In genomic region chr16:88747588-88748301, GRCh38 we compare ENCODE assay signal across 7 cellular contexts. TPM values are rescaled to one million over a fixed set of nuclear protein-coding genes. Genes with fewer than 3 reads are reported as not detected.
DNase-seq lines count a peak whose midpoint lies in the region; ATAC-seq and TF ChIP-seq lines count a peak whose summit lies in the region.

No MANE protein-coding gene starts in this region.

- 0 out of 2 replicates have a peak, but pooled peaks cover 3% of the 10 kb centered on the region for H4K20me1 ChIP-seq in MM.1S (ENCODE audit: insufficient read depth, low read length)

- H3K4me3 ChIP-seq in GM12865 (ENCODE audit: low read depth, low read length), result no peak overlapping the region
- no peak overlapping the region for H3K4me3 ChIP-seq in MM.1S (ENCODE audit: low read length)
- H3K4me3 ChIP-seq in WI38 (ENCODE audit: low read depth, low read length), result no peak overlapping the region
- H3K4me3 ChIP-seq in kidney epithelial cell (ENCODE audit: low read depth, low read length), result no peak overlapping the region

- H3K9ac ChIP-seq in MM.1S (ENCODE audit: low read length), result no peak overlapping the region

- H3K9me2 ChIP-seq in MM.1S (replicated peaks; ENCODE audit: insufficient read depth, low read length), result no peaks in the 10 kb centered on the region

- H3K27ac ChIP-seq in MM.1S (ENCODE audit: low read length), result no peak overlapping the region

- peak; percentile 75 for DNase-seq in GM12865 (ENCODE audit: low read depth)
- DNase-seq in MM.1S, result peak; percentile 27
- no peak for DNase-seq in kidney epithelial cell (ENCODE audit: low read depth)
- DNase-seq in kidney glomerular epithelial cell (lab: John Stamatoyannopoulos, UW), result no peak

- no peaks in the 10 kb centered on the region for H3K9me3 ChIP-seq in MM.1S (replicated peaks; ENCODE audit: insufficient read depth, low read length)

- H3K27me3 ChIP-seq in MM.1S (replicated peaks; ENCODE audit: insufficient read depth, low read length) (no peaks in the 10 kb centered on the region), kidney epithelial cell (ENCODE audit: control insufficient read depth, insufficient read depth, low read length) (no peaks in the 10 kb centered on the region)

- H3K36me3 ChIP-seq in MM.1S (replicated peaks; ENCODE audit: insufficient read depth, low read length), result no peaks in the 10 kb centered on the region; the same call in 1 of the 2 replicates
- H3K36me3 ChIP-seq in kidney epithelial cell (ENCODE audit: control insufficient read depth, insufficient read depth, low read length), result peaks cover 1% of the 10 kb centered on the region

- H2AFZ ChIP-seq in MM.1S (ENCODE audit: low read length), result no peak overlapping the region

- H3F3A ChIP-seq in MM.1S (ENCODE audit: insufficient read depth, low read length), result no peaks in the 10 kb centered on the region

- ATAC-seq in GM21447 (IDR thresholded peaks at IDR 0.05; ENCODE audit: unreplicated experiment) (no peak), HG02840 (IDR thresholded peaks at IDR 0.05; ENCODE audit: low FRiP score, unreplicated experiment) (no peak)

- H3K4me2 ChIP-seq in MM.1S (ENCODE audit: low read depth, low read length), result no peak overlapping the region

- TF ChIP-seq CTCF in GM12865 (IDR thresholded peaks at IDR 0.05; ENCODE audit: insufficient read depth, low read depth, low read length, missing control alignments) (peak; percentile 51), MM.1S (IDR thresholded peaks at IDR 0.05; ENCODE audit: low read length) (peak; percentile 23; the same call in 1 of the 2 replicates), WI38 (IDR thresholded peaks at IDR 0.05; ENCODE audit: low read depth, low read length) (peak; percentile 6; the same call in 1 of the 2 replicates), kidney epithelial cell (IDR thresholded peaks at IDR 0.05; ENCODE audit: insufficient read depth, low read length, poor library complexity, severe bottlenecking) (peak; percentile 48)

- no peaks in the 10 kb centered on the region for H3K4me1 ChIP-seq in MM.1S (ENCODE audit: low read length)

- H3K79me2 ChIP-seq in MM.1S (ENCODE audit: low read length), result peaks cover 74% of the 10 kb centered on the region

RNA-seq across cellular contexts. Expression of gene PIEZO1, which starts 37.3 kb away (rescaled TPM):
- 309 and 349 TPM in 2 replicates for total RNA-seq in kidney epithelial cell

RNA-seq across cellular contexts. Expression of gene CTU2, which starts 41.4 kb away (rescaled TPM):
- 12.8 and 17.1 TPM in 2 replicates for total RNA-seq in kidney epithelial cell

RNA-seq across cellular contexts. Expression of gene RNF166, which starts 41.5 kb away (rescaled TPM):
- 30.3 and 33.0 TPM in 2 replicates for total RNA-seq in kidney epithelial cell

RNA-seq across cellular contexts. Expression of gene CDT1, which starts 55.8 kb away (rescaled TPM):
- 11.3 and 14.5 TPM in 2 replicates for total RNA-seq in kidney epithelial cell

Comparison
In these comparisons a context has a peak if more than half of its experiments do, and no peak if none do; other contexts are left out.
1. DNase-seq: peak in GM12865 (single experiment) and MM.1S (single experiment); none in kidney epithelial cell (single experiment) and kidney glomerular epithelial cell (single experiment).
2. Peak in every context shown above with its lines, with median percentiles within 50 percentile points of each other: CTCF ChIP-seq.